ENCODE assay signal across 9 cellular contexts in genomic region chr1:27569088-27569459, GRCh38. TPM values are rescaled to one million over a fixed set of nuclear protein-coding genes. Genes with fewer than 3 reads are reported as not detected.
DNase-seq lines count a peak whose midpoint lies in the region; ATAC-seq and TF ChIP-seq lines count a peak whose summit lies in the region.
"Had no signal": no experiment of that assay in that cellular context is flagged by ENCODE, and none has a peak within 500 bp of the region (broad histone marks: within the 10 kb centered on the region; RNA-seq: fewer than 3 reads in every experiment).

No MANE protein-coding gene starts in this region.

- no peaks in the 10 kb centered on the region for H3K27me3 ChIP-seq in cardiac muscle cell
- H3K27me3 ChIP-seq in gastrocnemius medialis: no peaks in the 10 kb centered on the region
- no peaks in the 10 kb centered on the region for H3K27me3 ChIP-seq in WERI-Rb-1 (ENCODE audit: insufficient read depth, low read depth, severe bottlenecking)

- ATAC-seq in GM21360 (IDR thresholded peaks at IDR 0.05; ENCODE audit: unreplicated experiment) (peak; percentile 4), gastrocnemius medialis (no peak), HG03025 (IDR thresholded peaks at IDR 0.05; ENCODE audit: low FRiP score, unreplicated experiment) (no peak)

- H3K4me1 ChIP-seq in cardiac muscle cell (ENCODE audit: low read depth) (peaks cover 94% of the 10 kb centered on the region), gastrocnemius medialis (peaks cover 95 to 96% of the 10 kb centered on the region in 2 donors)

- no peak overlapping the region for H3K4me3 ChIP-seq in cardiac muscle cell
- H3K4me3 ChIP-seq in gastrocnemius medialis: peak overlapping the region in 3 of 4 donors; percentile 30 to 52 (median 44)
- H3K4me3 ChIP-seq in WERI-Rb-1 (ENCODE audit: low read depth, low read length): no peak overlapping the region

- no peaks in the 10 kb centered on the region for H3K36me3 ChIP-seq in cardiac muscle cell
- no peaks in the 10 kb centered on the region for H3K36me3 ChIP-seq in gastrocnemius medialis
- H3K36me3 ChIP-seq in WERI-Rb-1: no peaks in the 10 kb centered on the region; the same call in 1 of the 2 replicates

- peak overlapping the region; percentile 43; the same call in 1 of the 2 replicates for H3K27ac ChIP-seq in VCaP
- peak overlapping the region; percentile 95 for H3K27ac ChIP-seq in cardiac muscle cell
- H3K27ac ChIP-seq in gastrocnemius medialis: peak overlapping the region; percentile 95 to 100 (median 98)
- H3K27ac ChIP-seq in WERI-Rb-1: no peak overlapping the region

- TF ChIP-seq POLR2A in gastrocnemius medialis (IDR thresholded peaks at IDR 0.05): no peak

- in situ Hi-C loops in gastrocnemius medialis (cut with MboI; ENCODE audit: low sequenced_read_pairs in 4 of 4): no loop called here

- intact Hi-C loops in gastrocnemius medialis (cut with DNase I; ENCODE audit: low total_unique reads): loop anchor here (2.0 kb wide), 2 partner anchors 34 to 42 kb away; no protein-coding TSS in a partner anchor

- TF ChIP-seq CTCF in VCaP (conservative IDR thresholded peaks at IDR 0.05) (no peak), cardiac muscle cell (IDR thresholded peaks at IDR 0.05; ENCODE audit: low read depth, low read length) (no peak), gastrocnemius medialis (IDR thresholded peaks at IDR 0.05 in 4 of 5, conservative IDR thresholded peaks at IDR 0.05 in 1 of 5) (no peak), WERI-Rb-1 (IDR thresholded peaks at IDR 0.05; ENCODE audit: low read depth, low read length) (no peak)

- no peaks in the 10 kb centered on the region for H3K9me3 ChIP-seq in cardiac muscle cell (ENCODE audit: low read depth)
- no peaks in the 10 kb centered on the region for H3K9me3 ChIP-seq in gastrocnemius medialis
- no peaks in the 10 kb centered on the region for H3K9me3 ChIP-seq in WERI-Rb-1 (ENCODE audit: severe bottlenecking)

- DNase-seq in cardiac muscle cell (ENCODE audit: low read depth in 1 of 2, low spot score in 1 of 2) (no peak), gastrocnemius medialis (peak in 1 of 2 donors; percentile 55), WERI-Rb-1 (no peak), NCI-H345 (lab: John Stamatoyannopoulos, UW) (no peak), NCI-H1048 (lab: John Stamatoyannopoulos, UW) (no peak)
- DNase-seq: SHP77 had no signal

RNA-seq across cellular contexts. Expression of gene AHDC1, which starts 34.9 kb away (rescaled TPM):
- total RNA-seq in cardiac muscle cell (31.0 and 58.1 TPM in 2 replicates), gastrocnemius medialis (10 to 100 TPM; 22.2 to 57.9 (median 35.2) TPM)
- 16.3 and 21.1 TPM in 2 replicates for polyA plus RNA-seq in cardiac muscle cell

Comparison
In these comparisons a context has a peak if more than half of its experiments do, and no peak if none do; other contexts are left out.
1. H3K4me3 ChIP-seq: peak in gastrocnemius medialis (3 of 4); none in cardiac muscle cell (single experiment) and WERI-Rb-1 (single experiment).